Comparison of ENCODE assay signal across 8 cellular contexts in the genomic region with DNA sequence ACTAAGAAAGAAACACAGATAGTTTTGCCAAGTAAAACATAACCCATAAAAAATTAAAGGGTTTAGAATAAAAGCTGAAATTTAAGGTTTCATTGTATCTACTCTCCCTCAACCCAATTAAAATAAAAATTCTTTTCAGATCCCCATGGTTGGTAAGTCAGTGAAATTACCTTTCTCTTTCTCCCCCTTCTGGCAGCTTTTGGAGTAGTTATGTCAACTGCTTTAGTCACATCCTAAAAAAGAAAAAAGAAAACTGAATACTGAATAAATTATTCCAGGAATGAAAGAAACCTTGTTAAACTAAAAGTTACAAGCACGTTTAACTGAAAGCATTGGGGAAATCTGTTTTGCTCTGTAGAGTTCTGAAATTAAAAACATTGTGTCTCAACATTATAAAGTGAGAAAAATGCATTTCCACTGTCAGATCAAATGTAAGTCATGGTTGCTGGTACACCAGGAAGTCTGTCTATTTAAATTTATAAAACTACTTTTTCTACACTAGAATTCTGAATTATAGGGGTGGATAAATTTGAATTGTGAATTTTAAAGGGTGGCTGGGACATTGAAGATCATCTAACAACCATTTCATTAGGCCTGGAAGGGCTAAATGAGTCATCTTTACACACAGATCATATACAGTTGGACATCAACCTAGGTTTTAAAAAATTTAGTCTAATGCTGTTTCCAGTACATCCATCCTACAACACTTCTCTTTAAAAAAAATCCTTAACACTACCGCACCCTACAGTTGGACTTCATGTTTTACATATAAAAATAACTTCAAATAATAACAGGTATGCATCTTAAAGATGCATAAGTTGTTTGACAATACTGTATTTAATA. TPM values are rescaled to one million over a fixed set of nuclear protein-coding genes. Genes with fewer than 3 reads are reported as not detected.
DNase-seq lines count a peak whose midpoint lies in the region; ATAC-seq and TF ChIP-seq lines count a peak whose summit lies in the region.

No MANE protein-coding gene starts in this region.

- H3K4me1 ChIP-seq in breast epithelium, result no peaks in the 10 kb centered on the region

- H3K27me3 Mint-ChIP-seq in naive B cell, result no peaks in the 10 kb centered on the region

- H3K4me1 Mint-ChIP-seq in naive B cell, result peaks cover 17 to 21% (median 19%) of the 10 kb centered on the region in 3 donors

- ATAC-seq in naive B cell (ENCODE audit: low read depth in 2 of 2) (no peak), HG03196 (IDR thresholded peaks at IDR 0.05; ENCODE audit: unreplicated experiment) (no peak)

- H3K36me3 Mint-ChIP-seq in naive B cell, result peaks cover 14 to 16% of the 10 kb centered on the region in 2 donors

- H3K27ac Mint-ChIP-seq in naive B cell, result peak overlapping the region in 4 of 6 donors; percentile 16 to 36 (median 30)

- H3K27ac ChIP-seq in breast epithelium, result no peak overlapping the region

- DNase-seq in EL (peak; percentile 34), NAMALWA (ENCODE audit: low spot score) (peak; percentile 53), breast epithelium (ENCODE audit: low spot score in 2 of 2) (no peak), naive B cell (no peak), inferior parietal cortex (ENCODE audit: extremely low spot score) (no peak), NCI-H82 treated with DMSO at 0.1 percent for 48 hours (lab: John Stamatoyannopoulos, UW; ENCODE audit: unreplicated experiment) (no peak)
- no peak for DNase-seq in activated CD4-positive, alpha-beta T cell treated with anti-CD3 and anti-CD28 coated beads, Interleukin-2, amount 50 U/mL, for 4 hours

- H3K36me3 ChIP-seq in breast epithelium, result no peaks in the 10 kb centered on the region

- intact Hi-C loops in breast epithelium (cut with DNase I; ENCODE audit: low total_unique reads), result no loop called here

- TF ChIP-seq POLR2A in breast epithelium (IDR thresholded peaks at IDR 0.05), result no peak

- no peak overlapping the region for H3K4me3 Mint-ChIP-seq in naive B cell

- no peaks in the 10 kb centered on the region for H3K9me3 ChIP-seq in breast epithelium

- H3K27me3 ChIP-seq in breast epithelium, result no peaks in the 10 kb centered on the region

- TF ChIP-seq CTCF in breast epithelium (IDR thresholded peaks at IDR 0.05), result peak in 2 of 3 donors; percentile 19 to 24

- H3K4me3 ChIP-seq in breast epithelium, result no peak overlapping the region

- no peaks in the 10 kb centered on the region for H3K9me3 Mint-ChIP-seq in naive B cell

RNA-seq across cellular contexts. Expression of gene PSIP1, which starts 24.7 kb away (rescaled TPM):
- 10 to 100 TPM; 28.0 to 39.1 (median 39.0) TPM for total RNA-seq in breast epithelium
- polyA plus RNA-seq in naive B cell (ENCODE audit: low read depth in 6 of 6), result 100 to 1,000 TPM in 1 of 6 donors, 10 to 100 TPM in 5; 38.8 to 116 (median 84.6) TPM

Comparison
In these comparisons a context has a peak if more than half of its experiments do, and no peak if none do; other contexts are left out.
1. DNase-seq: peak in EL (single experiment) and NAMALWA (single experiment); none in breast epithelium (0 of 2), naive B cell (single experiment), inferior parietal cortex (single experiment), NCI-H82 treated with DMSO at 0.1 percent for 48 hours (single experiment) and activated CD4-positive, alpha-beta T cell treated with anti-CD3 and anti-CD28 coated beads, Interleukin-2, amount 50 U/mL, for 4 hours (0 of 2).